18 cellular contexts compared by ENCODE assay signal in the genomic region with DNA sequence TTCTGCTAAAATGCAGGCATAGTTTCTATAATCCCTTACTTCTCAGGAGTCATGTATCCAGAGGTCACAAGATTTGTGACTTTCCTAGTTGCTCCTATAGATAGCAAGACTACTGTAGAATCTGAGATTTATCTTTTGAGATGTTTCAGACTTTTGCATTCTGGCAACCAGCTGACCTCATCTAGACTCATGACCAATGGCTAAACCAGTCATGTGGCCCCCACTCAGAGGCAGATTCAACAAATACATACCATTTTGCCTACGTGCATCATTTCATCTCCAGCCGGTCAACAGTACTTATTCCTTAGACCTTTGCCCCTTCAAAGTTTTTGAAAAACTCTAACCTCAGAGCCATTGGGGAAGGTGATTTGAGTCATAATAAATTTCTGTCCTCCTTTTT. TPM values are rescaled to one million over a fixed set of nuclear protein-coding genes. Genes with fewer than 3 reads are reported as not detected.
"Had no signal": no experiment of that assay in that cellular context is flagged by ENCODE, and none has a peak within 500 bp of the region (broad histone marks: within the 10 kb centered on the region; RNA-seq: fewer than 3 reads in every experiment).

No MANE protein-coding gene starts in this region.

RNA-seq across cellular contexts. Expression of gene PSG8, which starts 23.3 kb away (rescaled TPM):
- total RNA-seq: natural killer cell treated with Interleukin-12 subunit alpha and Interleukin-12 subunit beta and Interleukin-15 and Interleukin-18, amount 100 ng/mL, for 72 hours; neural crest cell; omental fat pad; osteocyte; posterior vena cava; prostate gland; pulmonary artery endothelial cell; right atrium auricular region; sciatic nerve; smooth muscle cell; spleen; suprapubic skin; testis; transverse colon; upper lobe of right lung; urinary bladder; uterus had no signal
- polyA plus RNA-seq: smooth muscle cell, spleen, urinary bladder had no signal

RNA-seq across cellular contexts. Expression of gene PSG3, which starts 48.5 kb away (rescaled TPM):
- total RNA-seq: natural killer cell treated with Interleukin-12 subunit alpha and Interleukin-12 subunit beta and Interleukin-15 and Interleukin-18, amount 100 ng/mL, for 72 hours; neural crest cell; omental fat pad; osteocyte; posterior vena cava; prostate gland; pulmonary artery endothelial cell; right atrium auricular region; sciatic nerve; smooth muscle cell; spleen; suprapubic skin; transverse colon; upper lobe of right lung; urinary bladder; uterus had no signal
- polyA plus RNA-seq: pancreas, smooth muscle cell, spleen, urinary bladder had no signal
